ENCODE assay signal across 8 cellular contexts in the genomic region with DNA sequence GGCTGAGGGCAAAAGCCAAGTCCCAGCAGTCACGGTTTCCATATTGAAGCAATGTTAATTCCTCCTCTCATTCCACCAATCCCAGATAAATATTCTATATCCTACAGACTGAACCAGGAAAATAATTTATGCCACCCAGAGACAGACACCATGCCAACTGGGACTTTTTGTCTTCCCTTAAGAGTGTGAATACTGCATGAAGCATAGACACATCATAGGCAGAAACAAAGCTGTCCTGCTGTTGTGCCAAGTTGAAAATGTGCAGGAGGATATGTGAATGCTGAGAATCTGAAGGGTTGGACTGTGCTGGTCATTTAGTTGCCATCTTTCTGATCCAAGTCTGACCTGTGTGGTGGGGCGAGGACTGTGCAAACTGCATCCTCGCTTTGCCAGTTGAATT.
"Had no signal": no experiment of that assay in that cellular context is flagged by ENCODE, and none has a peak within 500 bp of the region (broad histone marks: within the 10 kb centered on the region; RNA-seq: fewer than 3 reads in every experiment).

No MANE protein-coding gene starts in this region.

- H3K27me3 Mint-ChIP-seq: type B pancreatic cell had no signal

- ATAC-seq: right cardiac atrium had no signal

- H3K4me3 ChIP-seq: smooth muscle cell had no signal

- H3K36me3 Mint-ChIP-seq: type B pancreatic cell had no signal

- H3K9me3 Mint-ChIP-seq: activated naive CD4-positive, alpha-beta T cell treated with anti-CD3 and anti-CD28 coated beads, Interleukin-2, amount 50 U/mL, for 72 hours had no signal

- H3K27ac ChIP-seq: neutrophil had no signal

- H3K36me3 ChIP-seq: neutrophil had no signal

- H3K9me3 ChIP-seq: neutrophil had no signal

- H3K27ac Mint-ChIP-seq: progenitor cell of endocrine pancreas, type B pancreatic cell had no signal

- H3K4me3 Mint-ChIP-seq: type B pancreatic cell had no signal

- H3K27me3 ChIP-seq: neutrophil had no signal

- DNase-seq: activated CD4-positive, CD25-positive, alpha-beta regulatory T cell; foreskin melanocyte; right cardiac atrium had no signal
